15 cellular contexts compared by ENCODE assay signal in genomic region chr7:141431143-141431479, GRCh38.
"Had no signal": no experiment of that assay in that cellular context is flagged by ENCODE, and none has a peak within 500 bp of the region (broad histone marks: within the 10 kb centered on the region; RNA-seq: fewer than 3 reads in every experiment).

No MANE protein-coding gene starts in this region.

- H3K27me3 ChIP-seq: ascending aorta, foreskin keratinocyte, left lung, tibial artery, uterus had no signal

- DNase-seq: activated CD4-positive, alpha-beta T cell treated with anti-CD3 and anti-CD28 coated beads, Interleukin-2, amount 50 U/mL, for 4 hours; activated CD4-positive, CD25-positive, alpha-beta regulatory T cell treated with anti-CD3 and anti-CD28 coated beads, Interleukin-2, amount 50 U/mL, for 72 hours; activated naive CD4-positive, alpha-beta T cell treated with anti-CD3 and anti-CD28 coated beads, Interleukin-2, amount 10 ng/mL, durations not matched to agents 7 days and 5 days; effector CD4-positive, alpha-beta T cell; foreskin keratinocyte; glutamatergic neuron; left lung; naive thymus-derived CD8-positive, alpha-beta T cell; T-helper 1 cell; T1000; tibial artery; uterus had no signal

- H3K4me3 ChIP-seq: ascending aorta, left lung, tibial artery, uterus had no signal

- H3K4me1 Mint-ChIP-seq: activated naive CD4-positive, alpha-beta T cell treated with anti-CD3 and anti-CD28 coated beads, Interleukin-2, amount 10 ng/mL, durations not matched to agents 7 days and 5 days; memory B cell; naive thymus-derived CD8-positive, alpha-beta T cell; stimulated activated effector memory CD8-positive, alpha-beta T cell treated with anti-CD3 and anti-CD28 coated beads, Interleukin-12 subunit alpha, Interleukin-12 subunit beta, amount 100 ng/mL, for 72 hours had no signal

- H3K27ac ChIP-seq: ascending aorta, foreskin keratinocyte, left lung, tibial artery, uterus had no signal

- H3K9me3 ChIP-seq: ascending aorta, uterus had no signal

- ATAC-seq: foreskin keratinocyte; left lung; naive thymus-derived CD8-positive, alpha-beta T cell; stimulated activated effector memory CD8-positive, alpha-beta T cell treated with anti-CD3 and anti-CD28 coated beads, Interleukin-12 subunit alpha, Interleukin-12 subunit beta, amount 100 ng/mL, for 72 hours had no signal

- H3K4me3 Mint-ChIP-seq: activated naive CD4-positive, alpha-beta T cell treated with anti-CD3 and anti-CD28 coated beads, Interleukin-2, amount 10 ng/mL, durations not matched to agents 7 days and 5 days; memory B cell; naive thymus-derived CD8-positive, alpha-beta T cell; stimulated activated effector memory CD8-positive, alpha-beta T cell treated with anti-CD3 and anti-CD28 coated beads, Interleukin-12 subunit alpha, Interleukin-12 subunit beta, amount 100 ng/mL, for 72 hours had no signal

- H3K36me3 Mint-ChIP-seq: activated naive CD4-positive, alpha-beta T cell treated with anti-CD3 and anti-CD28 coated beads, Interleukin-2, amount 10 ng/mL, durations not matched to agents 7 days and 5 days; memory B cell; stimulated activated effector memory CD8-positive, alpha-beta T cell treated with anti-CD3 and anti-CD28 coated beads, Interleukin-12 subunit alpha, Interleukin-12 subunit beta, amount 100 ng/mL, for 72 hours had no signal

- H3K36me3 ChIP-seq: ascending aorta, left lung, tibial artery, uterus had no signal

- H3K4me1 ChIP-seq: ascending aorta, foreskin keratinocyte, left lung, tibial artery, uterus had no signal

- H3K9me3 Mint-ChIP-seq: activated naive CD4-positive, alpha-beta T cell treated with anti-CD3 and anti-CD28 coated beads, Interleukin-2, amount 10 ng/mL, durations not matched to agents 7 days and 5 days had no signal

- H3K27ac Mint-ChIP-seq: activated naive CD4-positive, alpha-beta T cell treated with anti-CD3 and anti-CD28 coated beads, Interleukin-2, amount 10 ng/mL, durations not matched to agents 7 days and 5 days; memory B cell; stimulated activated effector memory CD8-positive, alpha-beta T cell treated with anti-CD3 and anti-CD28 coated beads, Interleukin-12 subunit alpha, Interleukin-12 subunit beta, amount 100 ng/mL, for 72 hours had no signal
